In genomic region chr13:95385373-95385772, GRCh38 we compare ENCODE assay signal across 1 cellular context.
TF ChIP-seq lines count a peak whose summit lies in the region.

No MANE protein-coding gene starts in this region.

TF ChIP-seq in GM12878, 131 proteins besides CTCF, POLR2A, EP300 and RAD21 (continued from another document):
- TF ChIP-seq ZNF687 (IDR thresholded peaks at IDR 0.05) (0 out of 2 replicates have a peak, but pooled peaks have one; percentile 53), E2F4 (IDR thresholded peaks at IDR 0.05; ENCODE audit: low read depth, low read length) (no peak), SIX5 (IDR thresholded peaks at IDR 0.05; ENCODE audit: low read depth, low read length, severe bottlenecking) (no peak), TCF7 (IDR thresholded peaks at IDR 0.05; ENCODE audit: borderline replicate concordance) (no peak)
